In the genomic region with DNA sequence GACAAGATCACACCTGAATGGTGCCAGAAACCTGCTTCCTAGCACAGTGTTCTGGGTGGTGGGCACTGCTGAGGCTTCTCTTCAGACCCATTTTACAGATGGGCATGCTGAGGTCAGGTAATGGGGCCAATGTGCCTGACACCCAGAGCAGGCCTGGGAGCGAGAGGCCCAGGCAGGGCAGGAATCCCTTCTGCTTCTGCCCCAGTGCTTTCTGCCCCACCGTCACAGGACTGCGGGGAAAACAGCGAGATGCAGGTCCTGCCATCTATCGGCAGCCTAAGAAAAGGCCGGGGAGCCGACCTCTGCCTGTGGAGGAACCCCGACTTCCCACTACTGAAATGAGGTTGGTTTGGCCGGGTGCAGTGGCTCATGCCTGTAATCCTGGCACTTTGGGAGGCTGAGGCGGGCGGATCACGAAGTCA, we compare ENCODE assay signal across 14 cellular contexts. TPM values are rescaled to one million over a fixed set of nuclear protein-coding genes. Genes with fewer than 3 reads are reported as not detected.
A peak's percentile ranks its signal among the peaks of the same experiment; 100 is the strongest.
DNase-seq lines count a peak whose midpoint lies in the region; ATAC-seq, FAIRE-seq and TF ChIP-seq lines count a peak whose summit lies in the region.
"Had no signal": no experiment of that assay in that cellular context is flagged by ENCODE, and none has a peak within 500 bp of the region (broad histone marks: within the 10 kb centered on the region; RNA-seq: fewer than 3 reads in every experiment).

No MANE protein-coding gene starts in this region.

- no peak for TF ChIP-seq POLR2A in HepG2 (IDR thresholded peaks at IDR 0.05; ENCODE audit: insufficient read depth in 1 of 2, low read depth in 2 of 2, low read length in 2 of 2)

- intact Hi-C loops in HepG2 (cut with micrococcal nuclease; ENCODE audit: unreplicated experiment): no loop called here
- intact Hi-C loops in activated naive CD4-positive, alpha-beta T cell treated with anti-CD3 and anti-CD28 coated beads for 36 hours (cut with micrococcal nuclease): no loop called here

- no peaks in the 10 kb centered on the region for H3K79me2 ChIP-seq in HepG2 (ENCODE audit: insufficient read depth, low read length)

- no peak overlapping the region for H3K9ac ChIP-seq in HepG2 (ENCODE audit: insufficient read depth, low read depth, low read length)

- H3K4me3 ChIP-seq in GM12864 (ENCODE audit: low read depth, low read length): no peak overlapping the region
- H3K4me3 ChIP-seq in HepG2 (replicated peaks in 1 of 3; ENCODE audit: insufficient read depth in 1 of 3, low read depth in 2 of 3, low read length in 3 of 3): no peak overlapping the region

- no peak for TF ChIP-seq RAD21 in HepG2 (CRISPR knock-in tag; IDR thresholded peaks at IDR 0.05)

- no peaks in the 10 kb centered on the region for H3K36me3 ChIP-seq in HepG2 (replicated peaks in 1 of 2; ENCODE audit: control insufficient read depth in 1 of 2, insufficient read depth in 2 of 2, low read length in 2 of 2)

- no peak overlapping the region for H3K4me3 Mint-ChIP-seq in activated naive CD4-positive, alpha-beta T cell treated with anti-CD3 and anti-CD28 coated beads for 36 hours
- H3K4me3 Mint-ChIP-seq: dendritic cell treated with granulocyte-macrophage colony-stimulating factor and Interleukin-4, amounts not matched to agents 40 ng/mL and 50 ng/mL, for 4 days; T-helper 2 cell treated with Interferon-gamma antibody and Interleukin-4, amounts not matched to agents 5 μg/mL and 100 μg/mL, for 36 hours had no signal

- peaks cover 42% of the 10 kb centered on the region for H3K4me1 ChIP-seq in HepG2 (ENCODE audit: insufficient read depth, low read length)

- no peak overlapping the region for H3K27ac ChIP-seq in HepG2 (ENCODE audit: extremely low read length, insufficient read depth, low read length)

- H3K4me1 Mint-ChIP-seq in activated naive CD4-positive, alpha-beta T cell treated with anti-CD3 and anti-CD28 coated beads for 36 hours (ENCODE audit: low read depth): peaks cover 8% of the 10 kb centered on the region

- H2AFZ ChIP-seq in HepG2 (ENCODE audit: low read length): no peak overlapping the region

- H3K27me3 Mint-ChIP-seq in activated naive CD4-positive, alpha-beta T cell treated with anti-CD3 and anti-CD28 coated beads for 36 hours (ENCODE audit: low read depth): no peaks in the 10 kb centered on the region

- peak; percentile 56 for TF ChIP-seq CTCF in GM12864 (IDR thresholded peaks at IDR 0.05; ENCODE audit: low read depth, low read length, missing control alignments)
- TF ChIP-seq CTCF in HepG2 (CRISPR knock-in tag; IDR thresholded peaks at IDR 0.05): peak; percentile 33; the same call in 1 of the 2 replicates

- peak overlapping the region; percentile 71; the same call in 1 of the 2 replicates for H3K4me2 ChIP-seq in HepG2 (ENCODE audit: low read depth, low read length)

- in situ Hi-C loops in SK-MEL-5 (cut with HindIII; ENCODE audit: low pct_unique_long_range_greater_than_20kb, low sequenced_read_pairs) (no loop called here), HepG2 (cut with HindIII; ENCODE audit: extremely low pct_ligation_motif_present, low pct_unique_long_range_greater_than_20kb) (no loop called here)

- no peak for ATAC-seq in HepG2
- no peak for ATAC-seq in GM18907 (IDR thresholded peaks at IDR 0.05; ENCODE audit: unreplicated experiment)

- BruUV-seq in HepG2 (replicated peaks; lab: Mats Ljungman, UMichigan): no TSS peak

- no peaks in the 10 kb centered on the region for H3K9me3 ChIP-seq in HepG2 (ENCODE audit: low read length)

- 61% methylated on average over 10 of the region's 12 CpGs for WGBS in HepG2 (ENCODE audit: low lambda C conversion rate)

- H3K9me3 Mint-ChIP-seq in activated naive CD4-positive, alpha-beta T cell treated with anti-CD3 and anti-CD28 coated beads for 36 hours: no peaks in the 10 kb centered on the region
- H3K9me3 Mint-ChIP-seq: dendritic cell treated with granulocyte-macrophage colony-stimulating factor and Interleukin-4, amounts not matched to agents 40 ng/mL and 50 ng/mL, for 4 days had no signal

- peaks cover 9 to 46% of the 10 kb centered on the region in 2 experiments; a peak in 3 of 5 replicates for H3K27me3 ChIP-seq in HepG2 (ENCODE audit: control insufficient read depth in 1 of 2, insufficient read depth in 2 of 2, low read length in 2 of 2)

- FAIRE-seq in HepG2 (lab: Jason Lieb, UNC): no peak

- POLR2A ChIA-PET in HepG2 (lab: Yijun Ruan, JAX): no interaction called here

- TF ChIP-seq EP300 in HepG2 (IDR thresholded peaks at IDR 0.05; ENCODE audit: low read depth in 2 of 2, low read length in 2 of 2) (no peak), HepG2 (CRISPR knock-in tag; IDR thresholded peaks at IDR 0.05; ENCODE audit: borderline replicate concordance) (no peak)

- no peaks in the 10 kb centered on the region for H3K36me3 Mint-ChIP-seq in activated naive CD4-positive, alpha-beta T cell treated with anti-CD3 and anti-CD28 coated beads for 36 hours (ENCODE audit: low read depth)
- H3K36me3 Mint-ChIP-seq: CD4-positive, CD25-positive, alpha-beta regulatory T cell had no signal

- no peak overlapping the region for H3K27ac Mint-ChIP-seq in activated naive CD4-positive, alpha-beta T cell treated with anti-CD3 and anti-CD28 coated beads for 36 hours
- H3K27ac Mint-ChIP-seq: dendritic cell treated with granulocyte-macrophage colony-stimulating factor and Interleukin-4, amounts not matched to agents 40 ng/mL and 50 ng/mL, for 4 days; T-helper 2 cell treated with Interferon-gamma antibody and Interleukin-4, amounts not matched to agents 5 μg/mL and 100 μg/mL, for 36 hours had no signal

- CTCF ChIA-PET in HepG2 (lab: Yijun Ruan, JAX; ENCODE audit: low intra/inter-chr PET ratio, low total read pairs): no interaction called here
- CTCF ChIA-PET in activated naive CD4-positive, alpha-beta T cell treated with anti-CD3 and anti-CD28 coated beads for 36 hours (lab: Charles Lee): interaction anchor here (0.9 kb wide), 1 partner anchor 11 kb away, joined by 4 read pairs; no protein-coding TSS in a partner anchor

- H4K20me1 ChIP-seq in HepG2 (ENCODE audit: insufficient read depth, low read length): no peaks in the 10 kb centered on the region

- DNase-seq in 8988T: peak; percentile 1
- no peak for DNase-seq in GM12864 (ENCODE audit: low read depth)
- peak; percentile 34 for DNase-seq in SK-MEL-5 (ENCODE audit: low read depth, low spot score)
- no peak for DNase-seq in HepG2 (ENCODE audit: low spot score)
- DNase-seq in anterior cingulate cortex (lab: John Stamatoyannopoulos, UW): no peak
- no peak for DNase-seq in activated naive CD4-positive, alpha-beta T cell treated with anti-CD3 and anti-CD28 coated beads for 36 hours
- no peak for DNase-seq in NCI-H1930 (lab: John Stamatoyannopoulos, UW)
- DNase-seq: CD4-positive, CD25-positive, alpha-beta regulatory T cell; NCI-H2081; OCI-M1; substantia nigra had no signal

RNA-seq across cellular contexts. Expression of gene RNU6ATAC, which starts 22.8 kb away (rescaled TPM):
- total RNA-seq in SK-MEL-5 (2014; rRNA removed; shearing (Covaris generic)): not detected in 2 replicates
- not detected in 2 replicates for polyA plus RNA-seq in SK-MEL-5 (2015; cell fraction: cytosol; rRNA removed)
- not detected in 2 replicates for polyA plus RNA-seq in SK-MEL-5 (2015; cell fraction: nucleus; rRNA removed)
- total RNA-seq in HepG2 (2016; rRNA removed; fragmentation: Illumina TruSeq; extraction: Trizol): 894 TPM in 1 of 2 replicates, not detected in the other
- total RNA-seq in HepG2 (2016; cell fraction: cytosol; rRNA removed; fragmentation: Illumina TruSeq; extraction: Trizol; ENCODE audit: low read depth): 12,614 and 12,724 TPM in 2 replicates
- total RNA-seq in HepG2 (2016; cell fraction: insoluble cytoplasmic fraction; rRNA removed; fragmentation: Illumina TruSeq; extraction: Trizol): 82.4 and 810 TPM in 2 replicates
- total RNA-seq in HepG2 (2016; cell fraction: membrane; rRNA removed; fragmentation: Illumina TruSeq; extraction: Trizol): 600 and 628 TPM in 2 replicates
- 1,443 and 1,712 TPM in 2 replicates for total RNA-seq in HepG2 (2016; cell fraction: nucleus; rRNA removed; fragmentation: Illumina TruSeq; extraction: Trizol)
- not detected in 2 replicates for polyA plus RNA-seq in HepG2 (2011; rRNA removed)
- not detected in 2 replicates for polyA plus RNA-seq in HepG2 (2011; cell fraction: cytosol; rRNA removed)
- not detected in 2 replicates for polyA plus RNA-seq in HepG2 (2011; cell fraction: nucleus; rRNA removed)
- polyA plus RNA-seq in HepG2 (2012): not detected in 2 replicates
- polyA plus RNA-seq in HepG2 (2016; cell fraction: cytosol; fragmentation: Illumina TruSeq; extraction: Trizol; ENCODE audit: low read depth): 76.0 TPM in 1 of 2 replicates, not detected in the other
- polyA plus RNA-seq in HepG2 (2016; cell fraction: insoluble cytoplasmic fraction; fragmentation: Illumina TruSeq; extraction: Trizol; ENCODE audit: low read depth): not detected in 2 replicates
- not detected in 2 replicates for polyA plus RNA-seq in HepG2 (2016; cell fraction: membrane; fragmentation: Illumina TruSeq; extraction: Trizol; ENCODE audit: low read depth)
- not detected in 2 replicates for polyA plus RNA-seq in HepG2 (2016; cell fraction: nucleus; fragmentation: Illumina TruSeq; extraction: Trizol; ENCODE audit: insufficient read depth, low read depth)
- under 0.01 TPM in 2 replicates for polyA minus RNA-seq in HepG2 (2011; rRNA and poly(A)+ RNA removed; ENCODE audit: low replicate concordance)
- 1,413 and 1,463 TPM in 2 replicates for polyA minus RNA-seq in HepG2 (2011; cell fraction: cytosol; rRNA and poly(A)+ RNA removed)
- polyA minus RNA-seq in HepG2 (2011; cell fraction: nucleus; rRNA and poly(A)+ RNA removed): under 0.01 TPM in 1 of 2 replicates, not detected in the other
- total RNA-seq in activated naive CD4-positive, alpha-beta T cell treated with anti-CD3 and anti-CD28 coated beads for 36 hours: 10 to 100 TPM in 1 of 2 experiments, not detected in 1; 28.1 TPM
- polyA plus RNA-seq: CD4-positive, CD25-positive, alpha-beta regulatory T cell had no signal

RNA-seq across cellular contexts. Expression of gene WDR5, which starts 51.2 kb away (rescaled TPM):
- total RNA-seq in SK-MEL-5 (2014; rRNA removed; shearing (Covaris generic)): 25.9 and 27.1 TPM in 2 replicates
- polyA plus RNA-seq in SK-MEL-5 (2015; cell fraction: cytosol; rRNA removed): 53.6 and 69.3 TPM in 2 replicates
- 97.7 and 113 TPM in 2 replicates for polyA plus RNA-seq in SK-MEL-5 (2015; cell fraction: nucleus; rRNA removed)
- total RNA-seq in HepG2 (2016; rRNA removed; fragmentation: Illumina TruSeq; extraction: Trizol): 31.6 and 34.3 TPM in 2 replicates
- 25.8 and 28.6 TPM in 2 replicates for total RNA-seq in HepG2 (2016; cell fraction: cytosol; rRNA removed; fragmentation: Illumina TruSeq; extraction: Trizol; ENCODE audit: low read depth)
- total RNA-seq in HepG2 (2016; cell fraction: insoluble cytoplasmic fraction; rRNA removed; fragmentation: Illumina TruSeq; extraction: Trizol): 24.3 and 33.8 TPM in 2 replicates
- 46.4 and 51.5 TPM in 2 replicates for total RNA-seq in HepG2 (2016; cell fraction: membrane; rRNA removed; fragmentation: Illumina TruSeq; extraction: Trizol)
- total RNA-seq in HepG2 (2016; cell fraction: nucleus; rRNA removed; fragmentation: Illumina TruSeq; extraction: Trizol): 25.3 and 27.9 TPM in 2 replicates
- 34.3 and 39.8 TPM in 2 replicates for polyA plus RNA-seq in HepG2 (2011; rRNA removed)
- polyA plus RNA-seq in HepG2 (2011; cell fraction: cytosol; rRNA removed): 37.7 and 41.2 TPM in 2 replicates
- 91.6 and 97.0 TPM in 2 replicates for polyA plus RNA-seq in HepG2 (2011; cell fraction: nucleus; rRNA removed)
- polyA plus RNA-seq in HepG2 (2012): 39.5 and 43.5 TPM in 2 replicates
- polyA plus RNA-seq in HepG2 (2016; cell fraction: cytosol; fragmentation: Illumina TruSeq; extraction: Trizol; ENCODE audit: low read depth): 48.0 and 58.0 TPM in 2 replicates
- polyA plus RNA-seq in HepG2 (2016; cell fraction: insoluble cytoplasmic fraction; fragmentation: Illumina TruSeq; extraction: Trizol; ENCODE audit: low read depth): 39.5 and 47.9 TPM in 2 replicates
- polyA plus RNA-seq in HepG2 (2016; cell fraction: membrane; fragmentation: Illumina TruSeq; extraction: Trizol; ENCODE audit: low read depth): 63.7 TPM in 2 replicates
- 58.1 and 61.1 TPM in 2 replicates for polyA plus RNA-seq in HepG2 (2016; cell fraction: nucleus; fragmentation: Illumina TruSeq; extraction: Trizol; ENCODE audit: insufficient read depth, low read depth)
- polyA minus RNA-seq in HepG2 (2011; rRNA and poly(A)+ RNA removed; ENCODE audit: low replicate concordance): 23.7 and 57.9 TPM in 2 replicates
- polyA minus RNA-seq in HepG2 (2011; cell fraction: cytosol; rRNA and poly(A)+ RNA removed): 18.7 and 21.8 TPM in 2 replicates
- polyA minus RNA-seq in HepG2 (2011; cell fraction: nucleus; rRNA and poly(A)+ RNA removed): 35.8 and 44.5 TPM in 2 replicates
- 10 to 100 TPM; 39.4 to 40.4 TPM for total RNA-seq in activated naive CD4-positive, alpha-beta T cell treated with anti-CD3 and anti-CD28 coated beads for 36 hours

Comparison
In these comparisons a context has a peak if more than half of its experiments do, and no peak if none do; other contexts are left out.
1. DNase-seq: peak in 8988T (single experiment) and SK-MEL-5 (single experiment); none in GM12864 (single experiment), HepG2 (single experiment), anterior cingulate cortex (0 of 58), activated naive CD4-positive, alpha-beta T cell treated with anti-CD3 and anti-CD28 coated beads for 36 hours (single experiment) and NCI-H1930 (0 of 2).